Comparison of ENCODE assay signal across 17 cellular contexts in the genomic region with DNA sequence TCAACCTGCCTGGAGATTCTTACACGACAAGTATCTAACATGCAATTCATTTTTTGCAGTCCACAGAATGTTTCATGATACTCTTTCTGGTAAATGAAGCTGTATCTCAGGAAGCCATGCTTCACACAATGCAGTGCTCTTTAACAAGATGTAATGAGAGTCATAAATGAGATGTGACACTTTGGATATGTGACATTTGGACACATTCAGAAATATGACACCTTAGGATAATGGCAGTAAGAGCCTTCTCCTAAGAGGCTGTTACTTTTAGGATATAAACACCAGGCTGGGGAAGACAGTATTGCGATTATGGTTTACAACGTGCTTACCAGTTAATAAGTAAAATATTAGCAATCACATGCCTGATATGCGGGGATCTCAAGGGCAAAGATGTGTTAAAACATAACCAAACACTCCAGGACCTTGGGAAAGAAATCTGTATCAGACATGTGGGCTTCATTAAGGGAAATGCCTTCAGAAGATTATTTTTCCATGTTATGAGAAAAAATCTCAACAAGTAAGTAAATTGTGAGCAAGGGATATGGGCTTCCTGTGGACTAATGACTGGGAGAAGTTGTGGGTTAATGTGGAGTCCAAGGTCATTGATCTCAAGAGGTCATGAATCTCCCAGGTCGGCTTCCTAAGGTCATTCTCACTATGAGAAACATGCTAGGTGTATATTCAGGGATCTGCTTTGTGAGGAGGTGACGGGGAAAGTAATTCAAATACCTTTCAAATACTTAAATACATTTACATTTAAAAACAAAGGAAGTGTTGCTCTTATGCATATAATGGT.
DNase-seq lines count a peak whose midpoint lies in the region; ATAC-seq and TF ChIP-seq lines count a peak whose summit lies in the region.
"Had no signal": no experiment of that assay in that cellular context is flagged by ENCODE, and none has a peak within 500 bp of the region (broad histone marks: within the 10 kb centered on the region; RNA-seq: fewer than 3 reads in every experiment).

No MANE protein-coding gene starts in this region.

- H3K27me3 ChIP-seq in right cardiac atrium (ENCODE audit: control insufficient read depth, insufficient read depth), result no peaks in the 10 kb centered on the region

- 59% methylated on average over 6 of the region's 6 CpGs for WGBS in right cardiac atrium

- peaks cover 12% of the 10 kb centered on the region for H3K4me1 ChIP-seq in right cardiac atrium (ENCODE audit: control insufficient read depth, insufficient read depth, low read length)

- H3K27ac Mint-ChIP-seq in HFFc6 (0 out of 2 replicates have a peak overlapping the region, but pooled peaks have one; percentile 1), osteocyte (ENCODE audit: unreplicated experiment) (peak overlapping the region; percentile 90)
- H3K27ac Mint-ChIP-seq: CD4-positive, CD25-positive, alpha-beta regulatory T cell; IgD-negative memory B cell had no signal

- no peaks in the 10 kb centered on the region for H3K9me3 ChIP-seq in right cardiac atrium (ENCODE audit: control insufficient read depth, low read length)

- TF ChIP-seq CTCF in HFFc6 (IDR thresholded peaks at IDR 0.05) (no peak), osteocyte (IDR thresholded peaks at IDR 0.05) (no peak)

- H3K36me3 Mint-ChIP-seq in HFFc6 (ENCODE audit: low read depth) (peaks cover 52% of the 10 kb centered on the region), osteocyte (ENCODE audit: unreplicated experiment) (peaks cover 25% of the 10 kb centered on the region)
- H3K36me3 Mint-ChIP-seq: CD4-positive, CD25-positive, alpha-beta regulatory T cell; IgD-negative memory B cell had no signal

- H3K4me1 Mint-ChIP-seq in HFFc6 (ENCODE audit: low read depth) (peaks cover 93% of the 10 kb centered on the region), osteocyte (ENCODE audit: unreplicated experiment) (peaks cover 92% of the 10 kb centered on the region)
- H3K4me1 Mint-ChIP-seq: CD4-positive, CD25-positive, alpha-beta regulatory T cell; IgD-negative memory B cell had no signal

- H3K27me3 Mint-ChIP-seq in HFFc6 (ENCODE audit: insufficient read depth) (no peaks in the 10 kb centered on the region; the same call in 1 of the 2 replicates), osteocyte (ENCODE audit: unreplicated experiment) (no peaks in the 10 kb centered on the region)

- DNase-seq in HFFc6 (no peak), NCI-H748 treated with DMSO at 0.1 percent for 48 hours (lab: John Stamatoyannopoulos, UW) (peak; percentile 35), right cardiac atrium (no peak), osteocyte (ENCODE audit: extremely low spot score, unreplicated experiment) (no peak), amygdala (lab: John Stamatoyannopoulos, UW) (no peak), DMS53 (lab: John Stamatoyannopoulos, UW) (no peak)
- DNase-seq: activated CD4-positive, CD25-positive, alpha-beta regulatory T cell treated with anti-CD3 and anti-CD28 coated beads, Interleukin-2, amount 50 U/mL, for 72 hours; activated effector memory CD4-positive, alpha-beta T cell treated with Interleukin-2 at 50 U/mL for 16 hours; aorta; CD4-positive, CD25-positive, alpha-beta regulatory T cell; DMS79; head of caudate nucleus; posterior cingulate gyrus; SIG-M5; T-helper 2 cell had no signal

- H3K4me3 Mint-ChIP-seq in HFFc6 (no peak overlapping the region), osteocyte (ENCODE audit: unreplicated experiment) (peak overlapping the region; percentile 20)
- H3K4me3 Mint-ChIP-seq: CD4-positive, CD25-positive, alpha-beta regulatory T cell had no signal

- no peaks in the 10 kb centered on the region for H3K9me3 Mint-ChIP-seq in HFFc6
- no peaks in the 10 kb centered on the region for H3K9me3 Mint-ChIP-seq in osteocyte (ENCODE audit: unreplicated experiment)
- H3K9me3 Mint-ChIP-seq: IgD-negative memory B cell had no signal

- H3K27ac ChIP-seq in right cardiac atrium (ENCODE audit: low read length), result peak overlapping the region; percentile 63

- ATAC-seq in right cardiac atrium (peak; percentile 47 to 52), HG02642 (IDR thresholded peaks at IDR 0.05; ENCODE audit: poor library complexity, unreplicated experiment) (no peak)

- intact Hi-C loops in right cardiac atrium (cut with DNase I), result no loop called here

- H3K4me3 ChIP-seq in right cardiac atrium (ENCODE audit: low read length), result no peak overlapping the region
